ENCODE assay signal across 6 cellular contexts in the genomic region with DNA sequence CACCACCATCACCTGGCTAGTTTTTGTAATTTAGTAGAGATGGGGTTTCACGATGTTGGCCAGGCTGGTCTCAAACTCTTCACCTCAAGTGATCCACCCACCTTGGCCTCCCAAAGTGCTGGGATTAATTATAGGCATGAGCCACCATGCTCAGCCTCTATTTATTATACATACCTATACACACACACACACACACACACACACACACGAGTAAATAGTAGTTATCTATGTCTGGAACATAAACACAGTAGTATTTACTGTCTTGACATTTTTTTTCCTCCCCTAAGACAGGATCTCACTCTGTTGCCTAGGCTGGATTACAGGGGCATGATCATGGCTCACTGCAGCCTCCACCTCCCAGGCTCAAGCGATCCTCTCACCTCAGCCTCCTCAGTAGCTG. TPM values are rescaled to one million over a fixed set of nuclear protein-coding genes. Genes with fewer than 3 reads are reported as not detected.
"Had no signal": no experiment of that assay in that cellular context is flagged by ENCODE, and none has a peak within 500 bp of the region (broad histone marks: within the 10 kb centered on the region; RNA-seq: fewer than 3 reads in every experiment).

No MANE protein-coding gene starts in this region.

RNA-seq across cellular contexts. Expression of gene DHH, which starts 42.4 kb away (rescaled TPM):
- total RNA-seq: activated naive CD8-positive, alpha-beta T cell treated with anti-CD3 and anti-CD28 coated beads for 36 hours; activated T-helper 2 cell treated with anti-CD3 and anti-CD28 coated beads, Interferon-gamma antibody, Interleukin-2, Interleukin-4, amounts not matched to agents 10 μg/mL and 5 μg/mL and 100 μg/mL, durations not matched to agents 14 hours and 24 hours and 36 hours; body of pancreas; bronchial epithelial cell; chondrocyte had no signal
- polyA plus RNA-seq: cardiac muscle cell had no signal
